Comparison of ENCODE assay signal across 9 cellular contexts in genomic region chr4:28686618-28687017, GRCh38.
DNase-seq lines count a peak whose midpoint lies in the region; ATAC-seq and TF ChIP-seq lines count a peak whose summit lies in the region.
"Had no signal": no experiment of that assay in that cellular context is flagged by ENCODE, and none has a peak within 500 bp of the region (broad histone marks: within the 10 kb centered on the region; RNA-seq: fewer than 3 reads in every experiment).

No MANE protein-coding gene starts in this region.

- H3K27me3 Mint-ChIP-seq in activated CD8-positive, alpha-beta T cell treated with anti-CD3 and anti-CD28 coated beads for 36 hours: no peaks in the 10 kb centered on the region
- H3K27me3 Mint-ChIP-seq in activated CD8-positive, alpha-beta T cell treated with anti-CD3 and anti-CD28 coated beads, Interleukin-2, amount 10 ng/mL, durations not matched to agents 7 days and 5 days (ENCODE audit: low read depth): no peaks in the 10 kb centered on the region
- H3K27me3 Mint-ChIP-seq in endodermal cell (ENCODE audit: insufficient read depth) (no peaks in the 10 kb centered on the region), osteocyte (ENCODE audit: unreplicated experiment) (no peaks in the 10 kb centered on the region)
- H3K27me3 Mint-ChIP-seq: activated naive CD8-positive, alpha-beta T cell had no signal

- POLR2A ChIA-PET in activated CD8-positive, alpha-beta T cell treated with anti-CD3 and anti-CD28 coated beads for 36 hours (lab: Charles Lee): no interaction called here
- POLR2A ChIA-PET in activated CD8-positive, alpha-beta T cell treated with anti-CD3 and anti-CD28 coated beads, Interleukin-2, amount 10 ng/mL, durations not matched to agents 7 days and 5 days (lab: Charles Lee): no interaction called here

- no peaks in the 10 kb centered on the region for H3K27me3 ChIP-seq in endodermal cell (ENCODE audit: control insufficient read depth, insufficient read depth, low read length, poor library complexity, severe bottlenecking)

- no peak overlapping the region for H3K27ac Mint-ChIP-seq in activated CD8-positive, alpha-beta T cell treated with anti-CD3 and anti-CD28 coated beads for 36 hours
- no peak overlapping the region for H3K27ac Mint-ChIP-seq in activated CD8-positive, alpha-beta T cell treated with anti-CD3 and anti-CD28 coated beads, Interleukin-2, amount 10 ng/mL, durations not matched to agents 7 days and 5 days
- H3K27ac Mint-ChIP-seq in endodermal cell (no peak overlapping the region), osteocyte (ENCODE audit: unreplicated experiment) (no peak overlapping the region)
- H3K27ac Mint-ChIP-seq: activated naive CD8-positive, alpha-beta T cell had no signal

- H3K4me1 Mint-ChIP-seq in activated CD8-positive, alpha-beta T cell treated with anti-CD3 and anti-CD28 coated beads for 36 hours (ENCODE audit: low read depth): no peaks in the 10 kb centered on the region
- H3K4me1 Mint-ChIP-seq in activated CD8-positive, alpha-beta T cell treated with anti-CD3 and anti-CD28 coated beads, Interleukin-2, amount 10 ng/mL, durations not matched to agents 7 days and 5 days (ENCODE audit: low read depth): no peaks in the 10 kb centered on the region
- H3K4me1 Mint-ChIP-seq in endodermal cell (peaks cover 23% of the 10 kb centered on the region), osteocyte (ENCODE audit: unreplicated experiment) (no peaks in the 10 kb centered on the region)

- H3K4me3 Mint-ChIP-seq in activated CD8-positive, alpha-beta T cell treated with anti-CD3 and anti-CD28 coated beads for 36 hours: no peak overlapping the region
- H3K4me3 Mint-ChIP-seq in activated CD8-positive, alpha-beta T cell treated with anti-CD3 and anti-CD28 coated beads, Interleukin-2, amount 10 ng/mL, durations not matched to agents 7 days and 5 days: no peak overlapping the region
- H3K4me3 Mint-ChIP-seq in endodermal cell (no peak overlapping the region), osteocyte (ENCODE audit: unreplicated experiment) (no peak overlapping the region)
- H3K4me3 Mint-ChIP-seq: activated naive CD8-positive, alpha-beta T cell had no signal

- H3K9ac ChIP-seq in endodermal cell (ENCODE audit: extremely low read depth, low read length, poor library complexity, severe bottlenecking): no peak overlapping the region

- no peak overlapping the region for H3K27ac ChIP-seq in endodermal cell (ENCODE audit: low read depth, low read length)

- H3K4me3 ChIP-seq in endodermal cell (ENCODE audit: low read length): no peak overlapping the region

- CTCF ChIA-PET in activated CD8-positive, alpha-beta T cell treated with anti-CD3 and anti-CD28 coated beads for 36 hours (lab: Charles Lee): interaction anchor here (0.9 to 1.0 kb wide), 2 partner anchors 9 to 11 kb away, joined by 3 read pairs; no protein-coding TSS in a partner anchor
- CTCF ChIA-PET in activated CD8-positive, alpha-beta T cell treated with anti-CD3 and anti-CD28 coated beads, Interleukin-2, amount 10 ng/mL, durations not matched to agents 7 days and 5 days (lab: Charles Lee): no interaction called here

- no peaks in the 10 kb centered on the region for H3K36me3 ChIP-seq in endodermal cell (ENCODE audit: control insufficient read depth, insufficient read depth, low read length)

- TF ChIP-seq CTCF in activated CD8-positive, alpha-beta T cell treated with anti-CD3 and anti-CD28 coated beads for 36 hours (IDR thresholded peaks at IDR 0.05): no peak
- TF ChIP-seq CTCF in endodermal cell (conservative IDR thresholded peaks at IDR 0.05) (peak; percentile 92), osteocyte (IDR thresholded peaks at IDR 0.05) (peak; percentile 47)

- peaks cover 7% of the 10 kb centered on the region for H3K9me3 Mint-ChIP-seq in activated CD8-positive, alpha-beta T cell treated with anti-CD3 and anti-CD28 coated beads for 36 hours
- peaks cover 9% of the 10 kb centered on the region for H3K9me3 Mint-ChIP-seq in activated CD8-positive, alpha-beta T cell treated with anti-CD3 and anti-CD28 coated beads, Interleukin-2, amount 10 ng/mL, durations not matched to agents 7 days and 5 days (ENCODE audit: insufficient read depth)
- no peaks in the 10 kb centered on the region for H3K9me3 Mint-ChIP-seq in endodermal cell
- H3K9me3 Mint-ChIP-seq in osteocyte (ENCODE audit: unreplicated experiment): no peaks in the 10 kb centered on the region

- H3K4me1 ChIP-seq in endodermal cell (ENCODE audit: control insufficient read depth, insufficient read depth, low read length): peaks cover 7% of the 10 kb centered on the region

- H3K36me3 Mint-ChIP-seq in activated CD8-positive, alpha-beta T cell treated with anti-CD3 and anti-CD28 coated beads for 36 hours (ENCODE audit: low read depth): no peaks in the 10 kb centered on the region
- H3K36me3 Mint-ChIP-seq in activated CD8-positive, alpha-beta T cell treated with anti-CD3 and anti-CD28 coated beads, Interleukin-2, amount 10 ng/mL, durations not matched to agents 7 days and 5 days (ENCODE audit: low read depth): no peaks in the 10 kb centered on the region
- H3K36me3 Mint-ChIP-seq in endodermal cell (ENCODE audit: low read depth): no peaks in the 10 kb centered on the region
- no peaks in the 10 kb centered on the region for H3K36me3 Mint-ChIP-seq in osteocyte (ENCODE audit: unreplicated experiment)
- H3K36me3 Mint-ChIP-seq: activated naive CD8-positive, alpha-beta T cell had no signal

- no peaks in the 10 kb centered on the region for H3K9me3 ChIP-seq in endodermal cell (ENCODE audit: control insufficient read depth, low read length)

- intact Hi-C loops in activated CD8-positive, alpha-beta T cell treated with anti-CD3 and anti-CD28 coated beads for 36 hours (cut with micrococcal nuclease): no loop called here

- WGBS in endodermal cell (ENCODE audit: insufficient coverage in 1 of 2, insufficient read length in 1 of 2), 2 experiments: 77 to 87% methylated on average over 3 to 4 of the region's 4 CpGs

- DNase-seq in activated CD8-positive, alpha-beta T cell treated with anti-CD3 and anti-CD28 coated beads for 36 hours: peak; percentile 14
- DNase-seq in activated CD8-positive, alpha-beta T cell treated with anti-CD3 and anti-CD28 coated beads, Interleukin-2, amount 10 ng/mL, durations not matched to agents 7 days and 5 days: no peak
- DNase-seq in NCI-H460 (ENCODE audit: extremely low read depth, low read depth) (peak; percentile 3), endodermal cell (peak; percentile 89), osteocyte (ENCODE audit: extremely low spot score, unreplicated experiment) (no peak), MV-4-11 (lab: John Stamatoyannopoulos, UW) (no peak)

- no peak for ATAC-seq in activated CD8-positive, alpha-beta T cell treated with anti-CD3 and anti-CD28 coated beads for 36 hours
- no peak for ATAC-seq in activated CD8-positive, alpha-beta T cell treated with anti-CD3 and anti-CD28 coated beads, Interleukin-2, amount 10 ng/mL, durations not matched to agents 7 days and 5 days
- ATAC-seq in HG03442 (IDR thresholded peaks at IDR 0.05; ENCODE audit: unreplicated experiment): no peak
- ATAC-seq in HG03460 (IDR thresholded peaks at IDR 0.05; ENCODE audit: unreplicated experiment): no peak

Comparison
In these comparisons a context has a peak if more than half of its experiments do, and no peak if none do; other contexts are left out.
1. DNase-seq: peak in activated CD8-positive, alpha-beta T cell treated with anti-CD3 and anti-CD28 coated beads for 36 hours (single experiment), NCI-H460 (single experiment) and endodermal cell (single experiment); none in activated CD8-positive, alpha-beta T cell treated with anti-CD3 and anti-CD28 coated beads, Interleukin-2, amount 10 ng/mL, durations not matched to agents 7 days and 5 days (single experiment), osteocyte (single experiment) and MV-4-11 (single experiment).